In the genomic region with DNA sequence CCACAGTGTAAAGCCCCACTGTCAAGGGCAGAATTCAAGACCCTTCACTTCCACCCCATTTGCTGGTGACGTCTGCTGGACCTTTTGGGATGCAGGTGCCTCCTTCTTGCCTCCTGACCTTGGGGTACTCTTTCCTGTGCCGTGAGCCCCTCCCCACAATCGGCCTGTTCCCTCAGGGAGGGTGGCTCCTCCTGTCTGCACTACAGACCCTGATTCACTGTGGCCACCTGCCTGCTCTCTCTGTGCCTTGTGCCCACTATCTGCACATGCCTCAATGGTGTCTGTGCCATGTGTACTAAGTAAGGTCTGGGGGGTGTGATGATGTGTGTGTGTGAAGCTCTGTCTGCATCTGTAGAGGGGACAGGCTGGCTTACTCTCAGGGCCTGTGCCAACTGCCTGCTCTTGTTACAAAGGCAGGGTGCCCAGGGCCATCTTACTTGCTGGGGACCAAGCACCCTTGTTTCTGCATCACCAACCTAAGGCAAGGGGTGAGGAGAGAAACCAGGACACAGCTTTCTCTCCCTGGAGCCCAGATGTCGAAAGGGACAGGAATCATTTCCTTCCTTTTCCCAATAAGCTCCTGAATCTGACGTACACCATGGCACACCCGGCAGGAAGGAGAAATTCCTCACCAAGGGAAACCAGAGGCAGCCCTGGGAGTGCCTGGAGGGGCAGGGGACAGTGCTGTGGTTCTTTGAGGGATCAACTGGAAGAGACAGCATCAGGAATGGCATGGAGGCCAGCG, we compare ENCODE assay signal across 14 cellular contexts. TPM values are rescaled to one million over a fixed set of nuclear protein-coding genes. Genes with fewer than 3 reads are reported as not detected.
DNase-seq lines count a peak whose midpoint lies in the region; ATAC-seq and TF ChIP-seq lines count a peak whose summit lies in the region.
"Had no signal": no experiment of that assay in that cellular context is flagged by ENCODE, and none has a peak within 500 bp of the region (broad histone marks: within the 10 kb centered on the region; RNA-seq: fewer than 3 reads in every experiment).

No MANE protein-coding gene starts in this region.

- intact Hi-C loops in testis (cut with DNase I; ENCODE audit: low total_unique reads): loop anchor here (5.0 kb wide), 1 partner anchor 232 kb away; no protein-coding TSS in a partner anchor

- H3K4me3 Mint-ChIP-seq in activated naive CD8-positive, alpha-beta T cell treated with anti-CD3 and anti-CD28 coated beads for 36 hours: no peak overlapping the region
- H3K4me3 Mint-ChIP-seq in activated naive CD8-positive, alpha-beta T cell treated with anti-CD3 and anti-CD28 coated beads, Interleukin-2, amount 50 U/mL, for 24 hours: no peak overlapping the region
- H3K4me3 Mint-ChIP-seq in nephron: peak overlapping the region in 2 of 3 experiments; percentile 36 to 63
- no peak overlapping the region for H3K4me3 Mint-ChIP-seq in mesothelial cell of epicardium
- H3K4me3 Mint-ChIP-seq: CD4-positive, alpha-beta T cell had no signal

- H3K4me1 Mint-ChIP-seq in activated naive CD8-positive, alpha-beta T cell treated with anti-CD3 and anti-CD28 coated beads for 36 hours: peaks cover 21% of the 10 kb centered on the region
- H3K4me1 Mint-ChIP-seq in activated naive CD8-positive, alpha-beta T cell treated with anti-CD3 and anti-CD28 coated beads, Interleukin-2, amount 50 U/mL, for 24 hours: peaks cover 21% of the 10 kb centered on the region
- H3K4me1 Mint-ChIP-seq in nephron (peaks cover 47% of the 10 kb centered on the region), mesothelial cell of epicardium (peaks cover 29% of the 10 kb centered on the region)

- H3K4me3 ChIP-seq in suprapubic skin: no peak overlapping the region
- H3K4me3 ChIP-seq in testis: no peak overlapping the region
- H3K4me3 ChIP-seq: tibial artery had no signal

- WGBS in suprapubic skin: 69% methylated on average over 7 of the region's 7 CpGs
- WGBS in testis, 2 donors: 76 to 85% methylated on average over 6 to 7 of the region's 7 CpGs

- H3K9me3 Mint-ChIP-seq in activated naive CD8-positive, alpha-beta T cell treated with anti-CD3 and anti-CD28 coated beads for 36 hours: no peaks in the 10 kb centered on the region
- no peaks in the 10 kb centered on the region for H3K9me3 Mint-ChIP-seq in activated naive CD8-positive, alpha-beta T cell treated with anti-CD3 and anti-CD28 coated beads, Interleukin-2, amount 50 U/mL, for 24 hours
- no peaks in the 10 kb centered on the region for H3K9me3 Mint-ChIP-seq in nephron
- no peaks in the 10 kb centered on the region for H3K9me3 Mint-ChIP-seq in mesothelial cell of epicardium
- H3K9me3 Mint-ChIP-seq: CD4-positive, alpha-beta T cell had no signal

- peak overlapping the region; percentile 42 for H3K27ac Mint-ChIP-seq in activated naive CD8-positive, alpha-beta T cell treated with anti-CD3 and anti-CD28 coated beads for 36 hours
- no peak overlapping the region for H3K27ac Mint-ChIP-seq in activated naive CD8-positive, alpha-beta T cell treated with anti-CD3 and anti-CD28 coated beads, Interleukin-2, amount 50 U/mL, for 24 hours
- H3K27ac Mint-ChIP-seq in nephron (peak overlapping the region; percentile 48 to 72 (median 63)), mesothelial cell of epicardium (no peak overlapping the region)
- H3K27ac Mint-ChIP-seq: CD4-positive, alpha-beta T cell had no signal

- H3K27ac ChIP-seq in suprapubic skin: peak overlapping the region; percentile 76
- no peak overlapping the region for H3K27ac ChIP-seq in testis
- H3K27ac ChIP-seq: tibial artery had no signal

- TF ChIP-seq POLR2A in suprapubic skin (IDR thresholded peaks at IDR 0.05) (no peak), testis (IDR thresholded peaks at IDR 0.05) (no peak)

- no peak for TF ChIP-seq EP300 in suprapubic skin (IDR thresholded peaks at IDR 0.05)

- peaks cover 65% of the 10 kb centered on the region for H3K4me1 ChIP-seq in suprapubic skin
- H3K4me1 ChIP-seq in testis: peaks cover 10% of the 10 kb centered on the region

- H3K27me3 ChIP-seq in suprapubic skin (no peaks in the 10 kb centered on the region), testis (no peaks in the 10 kb centered on the region)
- H3K27me3 ChIP-seq: tibial artery had no signal

- no peaks in the 10 kb centered on the region for H3K27me3 Mint-ChIP-seq in activated naive CD8-positive, alpha-beta T cell treated with anti-CD3 and anti-CD28 coated beads for 36 hours
- H3K27me3 Mint-ChIP-seq in activated naive CD8-positive, alpha-beta T cell treated with anti-CD3 and anti-CD28 coated beads, Interleukin-2, amount 50 U/mL, for 24 hours: no peaks in the 10 kb centered on the region
- H3K27me3 Mint-ChIP-seq in nephron (ENCODE audit: low read depth): no peaks in the 10 kb centered on the region
- H3K27me3 Mint-ChIP-seq in mesothelial cell of epicardium (ENCODE audit: low read depth): no peaks in the 10 kb centered on the region
- H3K27me3 Mint-ChIP-seq: CD4-positive, alpha-beta T cell had no signal

- DNase-seq in activated naive CD8-positive, alpha-beta T cell treated with anti-CD3 and anti-CD28 coated beads for 36 hours: no peak
- DNase-seq in activated naive CD8-positive, alpha-beta T cell treated with anti-CD3 and anti-CD28 coated beads, Interleukin-2, amount 50 U/mL, for 24 hours: no peak
- DNase-seq in dermis blood vessel endothelial cell: peak; percentile 60
- no peak for DNase-seq in suprapubic skin (ENCODE audit: low spot score in 2 of 2)
- no peak for DNase-seq in mesothelial cell of epicardium (ENCODE audit: low spot score in 2 of 2, unreplicated experiment in 2 of 2)
- DNase-seq in testis: no peak
- no peak for DNase-seq in NCI-H2171 treated with DMSO at 0.1 percent for 48 hours (lab: John Stamatoyannopoulos, UW)
- DNase-seq: activated CD4-positive, alpha-beta T cell treated with anti-CD3 and anti-CD28 coated beads, Interleukin-2, amount 50 U/mL, for 4 hours; CD4-positive, alpha-beta T cell; cerebellar nuclear complex; NCI-H1930; NCI-H524 treated with DMSO at 0.1 percent for 48 hours; tibial artery had no signal

- TF ChIP-seq CTCF in nephron (IDR thresholded peaks at IDR 0.05; ENCODE audit: unreplicated experiment in 3 of 3): no peak
- TF ChIP-seq CTCF in suprapubic skin (IDR thresholded peaks at IDR 0.05): no peak
- no peak for TF ChIP-seq CTCF in mesothelial cell of epicardium (IDR thresholded peaks at IDR 0.05; ENCODE audit: unreplicated experiment)
- no peak for TF ChIP-seq CTCF in testis (IDR thresholded peaks at IDR 0.05)

- ATAC-seq in activated naive CD8-positive, alpha-beta T cell treated with anti-CD3 and anti-CD28 coated beads, Interleukin-2, amount 50 U/mL, for 24 hours: no peak

- peaks cover 2% of the 10 kb centered on the region for H3K36me3 Mint-ChIP-seq in activated naive CD8-positive, alpha-beta T cell treated with anti-CD3 and anti-CD28 coated beads for 36 hours
- H3K36me3 Mint-ChIP-seq in activated naive CD8-positive, alpha-beta T cell treated with anti-CD3 and anti-CD28 coated beads, Interleukin-2, amount 50 U/mL, for 24 hours (ENCODE audit: low read depth): peaks cover 5% of the 10 kb centered on the region
- H3K36me3 Mint-ChIP-seq in nephron (ENCODE audit: low read depth) (peaks cover 11% of the 10 kb centered on the region), mesothelial cell of epicardium (peaks cover 11% of the 10 kb centered on the region)

- H3K36me3 ChIP-seq in suprapubic skin: peaks cover 20% of the 10 kb centered on the region
- no peaks in the 10 kb centered on the region for H3K36me3 ChIP-seq in testis (ENCODE audit: low read depth, missing control alignments)

- no peaks in the 10 kb centered on the region for H3K9me3 ChIP-seq in suprapubic skin
- no peaks in the 10 kb centered on the region for H3K9me3 ChIP-seq in testis
- H3K9me3 ChIP-seq: tibial artery had no signal

RNA-seq across cellular contexts. Expression of a gene that starts 3.7 kb away (rescaled TPM):
- total RNA-seq in activated naive CD8-positive, alpha-beta T cell treated with anti-CD3 and anti-CD28 coated beads for 36 hours: 10 to 100 TPM; 31.4 to 32.9 TPM
- total RNA-seq in dermis blood vessel endothelial cell (195 and 382 TPM in 2 replicates), suprapubic skin (10 to 100 TPM; 21.9 to 40.7 (median 29.9) TPM), mesothelial cell of epicardium (32.0 to 35.4 TPM (median 34.6 TPM) in 3 replicates), testis (10 to 100 TPM; 22.4 to 22.7 TPM)
- 17.4 TPM for polyA plus RNA-seq in testis (ENCODE audit: insufficient read depth, low read depth, low replicate concordance)

RNA-seq across cellular contexts. Expression of a gene that starts 33.6 kb away (rescaled TPM):
- 10 to 100 TPM; 31.3 to 36.7 TPM for total RNA-seq in activated naive CD8-positive, alpha-beta T cell treated with anti-CD3 and anti-CD28 coated beads for 36 hours
- total RNA-seq in dermis blood vessel endothelial cell (24.4 and 29.6 TPM in 2 replicates), suprapubic skin (100 to 1,000 TPM in 1 of 4 donors, 10 to 100 TPM in 3; 28.2 to 113 (median 35.1) TPM), mesothelial cell of epicardium (59.8 to 63.3 TPM (median 60.8 TPM) in 3 replicates), testis (10 to 100 TPM; 65.5 to 70.5 TPM)
- 19.1 TPM for polyA plus RNA-seq in testis (ENCODE audit: insufficient read depth, low read depth, low replicate concordance)

Comparison
In these comparisons a context has a peak if more than half of its experiments do, and no peak if none do; other contexts are left out.
1. H3K27ac Mint-ChIP-seq: peak in activated naive CD8-positive, alpha-beta T cell treated with anti-CD3 and anti-CD28 coated beads for 36 hours (single experiment) and nephron (3 of 3); none in activated naive CD8-positive, alpha-beta T cell treated with anti-CD3 and anti-CD28 coated beads, Interleukin-2, amount 50 U/mL, for 24 hours (single experiment) and mesothelial cell of epicardium (single experiment).
2. H3K4me3 Mint-ChIP-seq: peak in nephron (2 of 3); none in activated naive CD8-positive, alpha-beta T cell treated with anti-CD3 and anti-CD28 coated beads for 36 hours (single experiment), activated naive CD8-positive, alpha-beta T cell treated with anti-CD3 and anti-CD28 coated beads, Interleukin-2, amount 50 U/mL, for 24 hours (single experiment) and mesothelial cell of epicardium (single experiment).